Comparison of ENCODE assay signal across 8 cellular contexts in genomic region chr11:71240865-71241691, GRCh38. TPM values are rescaled to one million over a fixed set of nuclear protein-coding genes. Genes with fewer than 3 reads are reported as not detected.
A peak's percentile ranks its signal among the peaks of the same experiment; 100 is the strongest.
DNase-seq lines count a peak whose midpoint lies in the region; ATAC-seq and TF ChIP-seq lines count a peak whose summit lies in the region.

No MANE protein-coding gene starts in this region.

- no peak overlapping the region for H3K23ac ChIP-seq in mesenchymal stem cell (ENCODE audit: low read length in 2 of 2)

- peaks cover 2 to 16% of the 10 kb centered on the region in 2 experiments for H3K36me3 ChIP-seq in mesenchymal stem cell (ENCODE audit: control insufficient read depth in 1 of 2, insufficient read depth in 2 of 2, low read depth in 1 of 2, low read length in 2 of 2)

- DNase-seq in AG10803 (ENCODE audit: low read depth) = peak; percentile 76
- peak; percentile 63 for DNase-seq in HPDE6-E6E7 (ENCODE audit: extremely low spot score)
- DNase-seq in MCF 10A (ENCODE audit: unreplicated experiment) = peak; percentile 92
- peak; percentile 99 for DNase-seq in mesenchymal stem cell
- no peak for DNase-seq in cerebellar nuclear complex (lab: John Stamatoyannopoulos, UW)
- DNase-seq in activated CD4-positive, alpha-beta T cell treated with anti-CD3 and anti-CD28 coated beads for 4 hours = no peak
- DNase-seq in activated CD4-positive, alpha-beta T cell treated with anti-CD3 and anti-CD28 coated beads for 48 hours = no peak

- no peak overlapping the region for H2AK5ac ChIP-seq in mesenchymal stem cell (ENCODE audit: low read length, severe bottlenecking)

- ATAC-seq in GM18520 (IDR thresholded peaks at IDR 0.05; ENCODE audit: unreplicated experiment) = no peak

- peak overlapping the region; percentile 58 to 89 for H3K18ac ChIP-seq in mesenchymal stem cell (ENCODE audit: low read depth in 1 of 2, low read length in 2 of 2)

- no peak overlapping the region for H3K4me3 ChIP-seq in AG10803 (ENCODE audit: low read length)
- H3K4me3 ChIP-seq in mesenchymal stem cell (ENCODE audit: insufficient read depth in 1 of 2, low read depth in 1 of 2, low read length in 2 of 2) = peak overlapping the region in 1 of 2 experiments; percentile 64

- H3K4me1 Mint-ChIP-seq in MCF 10A (ENCODE audit: insufficient read depth, unreplicated experiment) = peaks cover 11% of the 10 kb centered on the region

- TF ChIP-seq CTCF in AG10803 (conservative IDR thresholded peaks at IDR 0.05; ENCODE audit: low read length) (no peak), MCF 10A (IDR thresholded peaks at IDR 0.05; ENCODE audit: unreplicated experiment) (no peak)

- no peak overlapping the region for H3K14ac ChIP-seq in mesenchymal stem cell (ENCODE audit: low read length in 2 of 2)

- H3K79me1 ChIP-seq in mesenchymal stem cell (replicated peaks; ENCODE audit: low read length, poor library complexity, severe bottlenecking) = peaks cover 23% of the 10 kb centered on the region

- peak overlapping the region; percentile 72 to 85 for H2BK12ac ChIP-seq in mesenchymal stem cell (ENCODE audit: low read length in 2 of 2)

- peak overlapping the region; percentile 19 for H2BK120ac ChIP-seq in mesenchymal stem cell (ENCODE audit: low read depth, low read length)

- H2BK15ac ChIP-seq in mesenchymal stem cell (ENCODE audit: low read depth, poor library complexity, severe bottlenecking) = no peak overlapping the region

- H3K27me3 Mint-ChIP-seq in MCF 10A (ENCODE audit: insufficient read depth, unreplicated experiment) = no peaks in the 10 kb centered on the region

- H3K36me3 Mint-ChIP-seq in MCF 10A (ENCODE audit: insufficient read depth, unreplicated experiment) = no peaks in the 10 kb centered on the region

- H3K4me2 ChIP-seq in mesenchymal stem cell (ENCODE audit: low read length, poor library complexity, severe bottlenecking) = peak overlapping the region; percentile 32

- CTCF ChIA-PET in MCF 10A (lab: Yijun Ruan, JAX) = interaction anchor here (0.6 to 2.7 kb wide), 3 partner anchors 10 to 551 kb away, joined by 3 to 9 read pairs (median 4); partner anchors contain the start of gene SHANK2

- H4K91ac ChIP-seq in mesenchymal stem cell (ENCODE audit: low read length) = peak overlapping the region; percentile 19

- no peaks in the 10 kb centered on the region for H3K9me3 Mint-ChIP-seq in MCF 10A (ENCODE audit: unreplicated experiment)

- POLR2A ChIA-PET in MCF 10A (lab: Yijun Ruan, JAX) = interaction anchor here (0.7 to 1.9 kb wide), 2 partner anchors 14 to 206 kb away, joined by 3 to 7 read pairs; partner anchors contain the start of gene DHCR7

- H2AFZ ChIP-seq in mesenchymal stem cell (ENCODE audit: low read depth, low read length) = no peak overlapping the region

- peak overlapping the region; percentile 61 for H3K4me3 Mint-ChIP-seq in MCF 10A (ENCODE audit: unreplicated experiment)

- peaks cover 20% of the 10 kb centered on the region for H3K4me1 ChIP-seq in mesenchymal stem cell (ENCODE audit: control insufficient read depth, insufficient read depth, low read depth, low read length)

- intact Hi-C loops in MCF 10A (cut with micrococcal nuclease) = no loop called here

- no peaks in the 10 kb centered on the region for H3K9me3 ChIP-seq in mesenchymal stem cell (ENCODE audit: control insufficient read depth, low read length)

- H3K27ac ChIP-seq in mesenchymal stem cell (ENCODE audit: low read length, poor library complexity, severe bottlenecking) = no peak overlapping the region

- peak overlapping the region; percentile 78 for H3K27ac Mint-ChIP-seq in MCF 10A (ENCODE audit: low read depth, unreplicated experiment)

- BruUV-seq in MCF 10A (replicated peaks; lab: Mats Ljungman, UMichigan) = no TSS peak

- no peak overlapping the region for H2BK5ac ChIP-seq in mesenchymal stem cell (ENCODE audit: low read depth, low read length, poor library complexity, severe bottlenecking)

- H3K9ac ChIP-seq in mesenchymal stem cell (ENCODE audit: low read length) = peak overlapping the region; percentile 61

- peak overlapping the region; percentile 56 to 61 for H3K4ac ChIP-seq in mesenchymal stem cell (ENCODE audit: low read depth in 1 of 2, low read length in 2 of 2)

- peak overlapping the region; percentile 66 for H4K8ac ChIP-seq in mesenchymal stem cell (ENCODE audit: low read length)

- 18% methylated on average over 15 of the region's 17 CpGs for WGBS in mesenchymal stem cell

- no peaks in the 10 kb centered on the region for H3K27me3 ChIP-seq in mesenchymal stem cell (ENCODE audit: control insufficient read depth in 1 of 2, insufficient read depth in 1 of 2, low read length in 2 of 2)

RNA-seq across cellular contexts. Expression of gene SHANK2, which starts 11.3 kb away (rescaled TPM):
- 0.52 and 0.86 TPM in 2 replicates for total RNA-seq in MCF 10A (2022)
- 30.3 TPM for polyA plus RNA-seq in mesenchymal stem cell (2013, experiment 1 of 2)
- polyA plus RNA-seq in mesenchymal stem cell (2013, experiment 2 of 2) = 30.2 TPM

Comparison
In these comparisons a context has a peak if more than half of its experiments do, and no peak if none do; other contexts are left out.
1. DNase-seq: peak in AG10803 (single experiment), HPDE6-E6E7 (single experiment), MCF 10A (single experiment) and mesenchymal stem cell (single experiment); none in cerebellar nuclear complex (0 of 2), activated CD4-positive, alpha-beta T cell treated with anti-CD3 and anti-CD28 coated beads for 4 hours (0 of 2) and activated CD4-positive, alpha-beta T cell treated with anti-CD3 and anti-CD28 coated beads for 48 hours (single experiment).